Comparison of ENCODE assay signal across 8 cellular contexts in genomic region chrX:124388562-124388961, GRCh38. TPM values are rescaled to one million over a fixed set of nuclear protein-coding genes. Genes with fewer than 3 reads are reported as not detected.
DNase-seq lines count a peak whose midpoint lies in the region; ATAC-seq and TF ChIP-seq lines count a peak whose summit lies in the region.

No MANE protein-coding gene starts in this region.

- no peaks in the 10 kb centered on the region for H3K4me1 ChIP-seq in right lobe of liver

- TF ChIP-seq CTCF in right lobe of liver (IDR thresholded peaks at IDR 0.05), result peak; percentile 55 to 86 (median 80)

- peaks cover 0 to 4% (median 0%) of the 10 kb centered on the region in 4 donors for H3K36me3 ChIP-seq in right lobe of liver

- intact Hi-C loops in right lobe of liver (cut with DNase I), result no loop called here

- DNase-seq in SIG-M5 treated with dmso at 0.1 percent for 504 hours (lab: John Stamatoyannopoulos, UW; ENCODE audit: unreplicated experiment) (peak; percentile 46), SIG-M5 (lab: John Stamatoyannopoulos, UW) (no peak), NCI-H2227 (lab: John Stamatoyannopoulos, UW; ENCODE audit: unreplicated experiment) (peak; percentile 76), cerebellum (ENCODE audit: low spot score) (peak; percentile 31), right lobe of liver (peak in 1 of 3 donors; percentile 35)
- peak; percentile 56 for DNase-seq in activated CD4-positive, CD25-positive, alpha-beta regulatory T cell treated with anti-CD3 and anti-CD28 coated beads, Interleukin-2, amount 50 U/mL, for 72 hours
- DNase-seq in stimulated activated CD8-positive, alpha-beta memory T cell treated with anti-CD3 and anti-CD28 coated beads, Interleukin-2, amount 100 ng/mL, for 48 hours (ENCODE audit: low read depth in 2 of 2), result peak; percentile 11 to 26

- no peaks in the 10 kb centered on the region for H3K9me3 ChIP-seq in right lobe of liver

- H3K4me3 ChIP-seq in right lobe of liver, result no peak overlapping the region

- no peak for TF ChIP-seq POLR2A in right lobe of liver (IDR thresholded peaks at IDR 0.05)

- 0% methylated on average over 2 of the region's 2 CpGs for WGBS in right lobe of liver (ENCODE audit: insufficient coverage, low coverage, low lambda C conversion rate, missing lambda C conversion rate)

- no peak overlapping the region for H3K27ac ChIP-seq in right lobe of liver

- ATAC-seq in HG02973 (IDR thresholded peaks at IDR 0.05; ENCODE audit: unreplicated experiment) (peak; percentile 65), right lobe of liver (peak; percentile 76 to 91 (median 86))

- H3K27me3 ChIP-seq in right lobe of liver, result no peaks in the 10 kb centered on the region

RNA-seq across cellular contexts. Expression of gene SH2D1A, which starts 42.2 kb away (rescaled TPM):
- total RNA-seq in cerebellum, result not detected
- total RNA-seq in right lobe of liver, result under 1 TPM in 4 of 6 experiments, not detected in 2; 0.37 to 0.62 (median 0.51) TPM

RNA-seq across cellular contexts. Expression of gene TEX13D, which starts 56.1 kb away (rescaled TPM):
- not detected for total RNA-seq in cerebellum
- total RNA-seq in right lobe of liver, result not detected
